ENCODE assay signal across 1 cellular context in the genomic region with DNA sequence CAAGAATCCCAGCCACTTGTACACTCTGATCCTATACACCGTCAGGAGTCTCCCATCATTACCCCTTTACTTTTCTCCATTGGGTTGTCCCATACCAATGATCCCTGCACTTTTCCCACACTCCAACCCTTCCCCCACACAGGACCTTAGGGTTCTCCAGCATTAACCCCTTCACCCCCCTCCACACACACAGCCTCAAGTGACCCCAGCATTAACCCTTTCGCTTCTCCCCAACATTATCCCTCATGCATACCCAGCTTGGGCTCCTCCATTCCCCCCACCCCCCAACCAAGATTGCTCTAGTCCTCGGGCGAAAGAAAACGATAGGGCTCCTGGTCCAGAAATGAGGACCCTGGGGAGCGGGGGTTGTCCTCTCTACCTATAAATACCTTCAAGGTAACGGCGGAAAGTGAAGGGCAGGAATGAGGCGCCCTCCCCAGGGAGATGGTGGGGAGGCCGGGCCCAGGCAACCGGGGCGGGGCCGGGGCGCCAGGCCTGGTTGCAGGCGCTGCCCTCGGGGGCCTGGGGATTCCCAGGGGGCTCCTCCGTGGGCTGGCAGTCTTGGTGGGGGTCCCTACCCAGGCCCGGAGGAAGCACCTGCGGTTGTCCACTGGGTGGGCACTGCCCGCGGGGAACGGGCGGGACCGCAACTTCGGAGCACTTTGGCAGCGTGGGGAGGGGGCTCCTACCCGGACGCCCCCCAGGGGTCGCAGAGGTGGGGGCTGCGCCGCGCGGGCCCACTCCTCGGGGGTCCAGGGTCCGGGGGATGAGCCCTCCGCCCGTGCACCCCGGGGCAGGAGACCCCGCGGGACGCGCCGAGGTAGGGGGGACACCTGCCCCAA.
TF ChIP-seq lines count a peak whose summit lies in the region.

No MANE protein-coding gene starts in this region.

TF ChIP-seq in A549, 52 proteins besides CTCF, POLR2A, EP300 and RAD21:
- TF ChIP-seq FOSB (CRISPR knock-in tag; IDR thresholded peaks at IDR 0.05), result no peak
- TF ChIP-seq MAX (IDR thresholded peaks at IDR 0.05), result no peak
- TF ChIP-seq ZSCAN20 (CRISPR knock-in tag; IDR thresholded peaks at IDR 0.05), result no peak
- TF ChIP-seq, protein P1, sequence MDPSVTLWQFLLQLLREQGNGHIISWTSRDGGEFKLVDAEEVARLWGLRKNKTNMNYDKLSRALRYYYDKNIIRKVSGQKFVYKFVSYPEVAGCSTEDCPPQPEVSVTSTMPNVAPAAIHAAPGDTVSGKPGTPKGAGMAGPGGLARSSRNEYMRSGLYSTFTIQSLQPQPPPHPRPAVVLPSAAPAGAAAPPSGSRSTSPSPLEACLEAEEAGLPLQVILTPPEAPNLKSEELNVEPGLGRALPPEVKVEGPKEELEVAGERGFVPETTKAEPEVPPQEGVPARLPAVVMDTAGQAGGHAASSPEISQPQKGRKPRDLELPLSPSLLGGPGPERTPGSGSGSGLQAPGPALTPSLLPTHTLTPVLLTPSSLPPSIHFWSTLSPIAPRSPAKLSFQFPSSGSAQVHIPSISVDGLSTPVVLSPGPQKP (IDR thresholded peaks at IDR 0.05; ENCODE audit: low read depth, low read length), result no peak
- no peak for TF ChIP-seq PHF8 (IDR thresholded peaks at IDR 0.05; ENCODE audit: borderline replicate concordance, low read depth)
